8 cellular contexts compared by ENCODE assay signal in genomic region chr11:7513210-7514098, GRCh38. TPM values are rescaled to one million over a fixed set of nuclear protein-coding genes. Genes with fewer than 3 reads are reported as not detected.
DNase-seq lines count a peak whose midpoint lies in the region; ATAC-seq and TF ChIP-seq lines count a peak whose summit lies in the region.

Gene PPFIBP2 (plus strand): TSS chr11:7513999. CDS start chr11:7549476, 35,477 bp downstream.

- no peaks in the 10 kb centered on the region for H3K27me3 ChIP-seq in HL-60 (ENCODE audit: insufficient read depth, poor library complexity, severe bottlenecking)
- H3K27me3 ChIP-seq in neural progenitor cell = peaks cover 22% of the 10 kb centered on the region
- no peaks in the 10 kb centered on the region for H3K27me3 ChIP-seq in stomach smooth muscle (ENCODE audit: control insufficient read depth in 1 of 2, insufficient read depth in 2 of 2, low read length in 2 of 2)

- H3K27ac ChIP-seq in HL-60 (replicated peaks) (peak within 1 kb of the TSS; percentile 68), neural progenitor cell (no peak within 1 kb of the TSS), stomach smooth muscle (ENCODE audit: low read length) (peak within 1 kb of the TSS; percentile 58)

- peak within 1 kb of the TSS; percentile 91 for H3K4me3 Mint-ChIP-seq in neural progenitor cell

- no peak within 1 kb of the TSS for H3K9ac ChIP-seq in neural progenitor cell
- H3K9ac ChIP-seq in stomach smooth muscle (ENCODE audit: low read length in 2 of 2) = peak within 1 kb of the TSS; percentile 63 to 68

- no peak within 1 kb of the TSS for H3K27ac Mint-ChIP-seq in neural progenitor cell

- TF ChIP-seq CTCF in HL-60 (IDR thresholded peaks at IDR 0.05; ENCODE audit: insufficient read depth, low read length) (peak; percentile 44), foreskin fibroblast (IDR thresholded peaks at IDR 0.05; ENCODE audit: low read depth, low read length) (peak; percentile 69), neural progenitor cell (IDR thresholded peaks at IDR 0.05) (peak; percentile 75)

- H3K4me1 ChIP-seq in neural progenitor cell = peaks cover 14% of the 10 kb centered on the region
- peaks cover 14% of the 10 kb centered on the region for H3K4me1 ChIP-seq in stomach smooth muscle (ENCODE audit: control insufficient read depth, insufficient read depth, low read length)

- H3K27me3 Mint-ChIP-seq in neural progenitor cell (ENCODE audit: insufficient read depth, low read depth) = peaks cover 12% of the 10 kb centered on the region

- peak within 1 kb of the TSS; percentile 96 for H2AFZ ChIP-seq in neural progenitor cell (replicated peaks)

- H3K4me1 Mint-ChIP-seq in neural progenitor cell = peaks cover 21% of the 10 kb centered on the region

- ATAC-seq in GM19467 (IDR thresholded peaks at IDR 0.05; ENCODE audit: unreplicated experiment) = peak; percentile 66

- H4K20me1 ChIP-seq in neural progenitor cell (ENCODE audit: low read depth) = no peaks in the 10 kb centered on the region

- H3K36me3 ChIP-seq in neural progenitor cell = no peaks in the 10 kb centered on the region
- no peaks in the 10 kb centered on the region for H3K36me3 ChIP-seq in stomach smooth muscle (ENCODE audit: control insufficient read depth in 2 of 2, insufficient read depth in 2 of 2, low read length in 2 of 2)

- H3K9me3 Mint-ChIP-seq in neural progenitor cell = peaks cover 2% of the 10 kb centered on the region

- H3K4me2 ChIP-seq in neural progenitor cell = peak within 1 kb of the TSS; percentile 90

- H3K36me3 Mint-ChIP-seq in neural progenitor cell = no peaks in the 10 kb centered on the region

- H3F3A ChIP-seq in neural progenitor cell (ENCODE audit: low read depth) = peaks cover 11% of the 10 kb centered on the region

- peak within 1 kb of the TSS; percentile 78 for H3K4me3 ChIP-seq in HL-60 (replicated peaks; ENCODE audit: insufficient read depth, low read length)
- peak within 1 kb of the TSS; percentile 65 to 80 for H3K4me3 ChIP-seq in foreskin fibroblast (ENCODE audit: low read depth in 1 of 2, low read length in 2 of 2)
- H3K4me3 ChIP-seq in neural progenitor cell = peak within 1 kb of the TSS; percentile 73
- peak within 1 kb of the TSS; percentile 69 to 86 for H3K4me3 ChIP-seq in stomach smooth muscle (ENCODE audit: low read length in 2 of 2)

- H3K79me2 ChIP-seq in neural progenitor cell (ENCODE audit: low read depth) = no peaks in the 10 kb centered on the region

- peak; percentile 88 for DNase-seq in D341Med (ENCODE audit: low spot score)
- DNase-seq in HL-60 (ENCODE audit: low read depth in 1 of 2, low spot score in 1 of 2) = peak in 1 of 2 experiments; percentile 63
- peak; percentile 79 for DNase-seq in RKO (ENCODE audit: low spot score)
- DNase-seq in activated effector memory CD4-positive, alpha-beta T cell treated with anti-CD3 and anti-CD28 coated beads, Interleukin-2, amount 50 U/mL, for 16 hours = peak; percentile 94
- DNase-seq in foreskin fibroblast = peak; percentile 61 to 88
- DNase-seq in neural progenitor cell (ENCODE audit: low spot score) = peak; percentile 89

- no peaks in the 10 kb centered on the region for H3K9me3 ChIP-seq in neural progenitor cell (ENCODE audit: low read depth)
- H3K9me3 ChIP-seq in stomach smooth muscle (ENCODE audit: control insufficient read depth in 2 of 2, low read length in 2 of 2) = no peaks in the 10 kb centered on the region

RNA-seq across cellular contexts. Expression of gene PPFIBP2, which starts in this region (rescaled TPM):
- 4.6 and 8.7 TPM in 2 replicates for total RNA-seq in neural progenitor cell (ENCODE audit: low replicate concordance)
